ENCODE assay signal across 8 cellular contexts in genomic region chr7:12518920-12519681, GRCh38. TPM values are rescaled to one million over a fixed set of nuclear protein-coding genes. Genes with fewer than 3 reads are reported as not detected.
DNase-seq lines count a peak whose midpoint lies in the region; ATAC-seq and TF ChIP-seq lines count a peak whose summit lies in the region.

No MANE protein-coding gene starts in this region.

- no peak overlapping the region for H3K27ac ChIP-seq in dorsolateral prefrontal cortex

- H3K9me3 Mint-ChIP-seq in activated naive CD8-positive, alpha-beta T cell treated with anti-CD3 and anti-CD28 coated beads, Interleukin-2, amount 50 U/mL, for 24 hours = peaks cover 15% of the 10 kb centered on the region
- H3K9me3 Mint-ChIP-seq in neural crest cell = peaks cover 16% of the 10 kb centered on the region

- no peak overlapping the region for H3K4me3 ChIP-seq in dorsolateral prefrontal cortex

- H3K27ac Mint-ChIP-seq in activated naive CD8-positive, alpha-beta T cell treated with anti-CD3 and anti-CD28 coated beads, Interleukin-2, amount 50 U/mL, for 24 hours = no peak overlapping the region
- no peak overlapping the region for H3K27ac Mint-ChIP-seq in neural crest cell (ENCODE audit: unreplicated experiment)

- H3K36me3 Mint-ChIP-seq in activated naive CD8-positive, alpha-beta T cell treated with anti-CD3 and anti-CD28 coated beads, Interleukin-2, amount 50 U/mL, for 24 hours (ENCODE audit: low read depth) = no peaks in the 10 kb centered on the region
- H3K36me3 Mint-ChIP-seq in neural crest cell (ENCODE audit: low read depth) = peaks cover 9% of the 10 kb centered on the region

- DNase-seq in activated naive CD8-positive, alpha-beta T cell treated with anti-CD3 and anti-CD28 coated beads, Interleukin-2, amount 50 U/mL, for 24 hours = no peak
- DNase-seq in neural crest cell (ENCODE audit: low read depth, low spot score) (peak; percentile 22), hypothalamus (lab: John Stamatoyannopoulos, UW) (no peak), dorsolateral prefrontal cortex (no peak), NCI-H510A (lab: John Stamatoyannopoulos, UW) (no peak)

- H3K4me1 Mint-ChIP-seq in activated naive CD8-positive, alpha-beta T cell treated with anti-CD3 and anti-CD28 coated beads, Interleukin-2, amount 50 U/mL, for 24 hours = no peaks in the 10 kb centered on the region
- no peaks in the 10 kb centered on the region for H3K4me1 Mint-ChIP-seq in neural crest cell

- intact Hi-C loops in dorsolateral prefrontal cortex (cut with DNase I) = no loop called here

- H3K27me3 Mint-ChIP-seq in activated naive CD8-positive, alpha-beta T cell treated with anti-CD3 and anti-CD28 coated beads, Interleukin-2, amount 50 U/mL, for 24 hours = peaks cover 4% of the 10 kb centered on the region
- H3K27me3 Mint-ChIP-seq in neural crest cell (ENCODE audit: low read depth) = no peaks in the 10 kb centered on the region

- ATAC-seq in GM21526 (IDR thresholded peaks at IDR 0.05; ENCODE audit: low FRiP score, unreplicated experiment) (peak; percentile 99), HG03558 (IDR thresholded peaks at IDR 0.05; ENCODE audit: extremely low read depth, unreplicated experiment) (peak; percentile 90)
- peak; percentile 52 for ATAC-seq in activated naive CD8-positive, alpha-beta T cell treated with anti-CD3 and anti-CD28 coated beads, Interleukin-2, amount 50 U/mL, for 24 hours

- peak; percentile 89 for TF ChIP-seq CTCF in GM12873 (IDR thresholded peaks at IDR 0.05; ENCODE audit: insufficient read depth, low read depth, low read length, missing control alignments)
- peak; percentile 60 for TF ChIP-seq CTCF in neural crest cell (conservative IDR thresholded peaks at IDR 0.05)
- peak in 3 of 56 donors; percentile 6 to 35 (median 20) for TF ChIP-seq CTCF in dorsolateral prefrontal cortex (IDR thresholded peaks at IDR 0.05 in 54 of 56, conservative IDR thresholded peaks at IDR 0.05 in 2 of 56; ENCODE audit: low read depth in 1 of 56, partially characterized antibody in 56 of 56)

- H3K4me3 Mint-ChIP-seq in activated naive CD8-positive, alpha-beta T cell treated with anti-CD3 and anti-CD28 coated beads, Interleukin-2, amount 50 U/mL, for 24 hours = no peak overlapping the region
- no peak overlapping the region for H3K4me3 Mint-ChIP-seq in neural crest cell

- H3K27me3 ChIP-seq in dorsolateral prefrontal cortex = peaks cover 0 to 12% (median 0%) of the 10 kb centered on the region in 45 donors

RNA-seq across cellular contexts. Expression of gene SCIN, which starts 51.4 kb away (rescaled TPM):
- total RNA-seq in neural crest cell (not detected in 2 replicates), dorsolateral prefrontal cortex (10 to 100 TPM in 32 of 120 experiments, 1 to 10 TPM in 87, under 1 TPM in 1; 0.99 to 44.7 (median 6.1) TPM)
